8 cellular contexts compared by ENCODE assay signal in the genomic region with DNA sequence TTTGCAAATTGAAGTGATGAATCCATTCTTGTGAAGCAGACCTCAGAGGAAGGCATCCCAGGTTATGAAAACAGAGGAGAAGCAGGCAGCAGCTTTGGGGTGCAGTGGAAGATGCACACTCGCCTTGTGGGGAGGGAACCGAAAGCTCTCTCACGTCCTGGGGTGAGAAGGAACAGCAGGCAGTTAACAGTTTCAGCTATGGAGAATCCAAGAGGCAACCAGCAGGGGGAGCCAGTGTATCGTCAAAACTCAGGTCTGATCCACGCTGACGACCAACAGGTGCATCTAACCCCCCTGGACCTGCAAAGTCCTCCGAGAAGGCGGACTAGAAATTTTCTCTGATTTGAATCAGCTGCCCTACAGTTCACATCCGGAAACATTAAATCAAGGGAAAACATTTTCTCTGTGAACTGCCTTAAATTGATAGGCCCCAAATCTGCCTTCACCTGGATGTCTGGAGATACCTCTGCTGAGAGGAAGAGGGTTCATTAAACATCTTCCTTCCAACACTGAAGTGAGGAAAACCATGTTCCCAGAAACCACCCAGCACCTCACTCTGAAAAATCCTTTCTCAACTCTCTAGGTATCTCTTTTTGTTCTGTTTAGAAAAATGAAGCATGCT.
DNase-seq lines count a peak whose midpoint lies in the region; ATAC-seq, FAIRE-seq and TF ChIP-seq lines count a peak whose summit lies in the region.

No MANE protein-coding gene starts in this region.

- H3K9ac ChIP-seq in HepG2 (ENCODE audit: insufficient read depth, low read depth, low read length), result no peak overlapping the region

- intact Hi-C loops in HepG2 (cut with micrococcal nuclease; ENCODE audit: unreplicated experiment), result loop anchor here (1.0 kb wide), 1 partner anchor 50 kb away; no protein-coding TSS in a partner anchor

- no peak overlapping the region for H3K4me2 ChIP-seq in HepG2 (ENCODE audit: low read depth, low read length)

- no peaks in the 10 kb centered on the region for H3K79me2 ChIP-seq in HepG2 (ENCODE audit: insufficient read depth, low read length)

- H3K4me3 ChIP-seq in choroid plexus epithelial cell (ENCODE audit: low read depth, low read length) (no peak overlapping the region), HepG2 (replicated peaks in 1 of 3; ENCODE audit: insufficient read depth in 1 of 3, low read depth in 2 of 3, low read length in 3 of 3) (no peak overlapping the region)

- in situ Hi-C loops in HepG2 (cut with HindIII; ENCODE audit: extremely low pct_ligation_motif_present, low pct_unique_long_range_greater_than_20kb), result loop anchor here (5.0 kb wide), 2 partner anchors 49 to 119 kb away; no protein-coding TSS in a partner anchor

- no peak overlapping the region for H2AFZ ChIP-seq in HepG2 (ENCODE audit: low read length)

- POLR2A ChIA-PET in HepG2 (lab: Yijun Ruan, JAX), result no interaction called here

- TF ChIP-seq POLR2A in HepG2 (IDR thresholded peaks at IDR 0.05; ENCODE audit: insufficient read depth in 1 of 2, low read depth in 2 of 2, low read length in 2 of 2), result no peak

- peak; percentile 87 for FAIRE-seq in HepG2 (lab: Jason Lieb, UNC)

- WGBS in HepG2 (ENCODE audit: low lambda C conversion rate), result 3% methylated on average over 4 of the region's 9 CpGs

- H4K20me1 ChIP-seq in HepG2 (ENCODE audit: insufficient read depth, low read length), result no peaks in the 10 kb centered on the region

- H3K36me3 ChIP-seq in HepG2 (replicated peaks in 1 of 2; ENCODE audit: control insufficient read depth in 1 of 2, insufficient read depth in 2 of 2, low read length in 2 of 2), result no peaks in the 10 kb centered on the region

- peaks cover 0 to 39% of the 10 kb centered on the region in 2 experiments for H3K27me3 ChIP-seq in HepG2 (ENCODE audit: control insufficient read depth in 1 of 2, insufficient read depth in 2 of 2, low read length in 2 of 2)

- peak; percentile 93 for ATAC-seq in GM18867 (IDR thresholded peaks at IDR 0.05; ENCODE audit: unreplicated experiment)
- ATAC-seq in HG03039 (IDR thresholded peaks at IDR 0.05; ENCODE audit: unreplicated experiment), result peak; percentile 70
- peak; percentile 71 to 78 for ATAC-seq in activated CD4-positive, CD25-positive, alpha-beta regulatory T cell treated with anti-CD3 and anti-CD28 coated beads, Interleukin-2, amount 50 U/mL, for 24 hours
- ATAC-seq in HepG2, result peak; percentile 93

- DNase-seq in AG20443 (ENCODE audit: low spot score) (peak; percentile 88), NCI-H2107 treated with DMSO at 0.1 percent for 48 hours (lab: John Stamatoyannopoulos, UW; ENCODE audit: unreplicated experiment) (peak; percentile 67), choroid plexus epithelial cell (ENCODE audit: low read depth) (peak; percentile 74), HepG2 (ENCODE audit: low spot score) (peak; percentile 34)
- DNase-seq in stimulated activated CD8-positive, alpha-beta memory T cell treated with anti-CD3 and anti-CD28 coated beads, Interleukin-12 subunit alpha, Interleukin-12 subunit beta, amount 100 ng/mL, for 24 hours (ENCODE audit: extremely low read depth), result peak; percentile 10

- no peak for TF ChIP-seq EP300 in HepG2 (IDR thresholded peaks at IDR 0.05; ENCODE audit: low read depth in 2 of 2, low read length in 2 of 2)
- no peak for TF ChIP-seq EP300 in HepG2 (CRISPR knock-in tag; IDR thresholded peaks at IDR 0.05; ENCODE audit: borderline replicate concordance)

- peaks cover 12% of the 10 kb centered on the region for H3K9me3 ChIP-seq in HepG2 (ENCODE audit: low read length)

- no peaks in the 10 kb centered on the region for H3K4me1 ChIP-seq in HepG2 (ENCODE audit: insufficient read depth, low read length)

- no peak overlapping the region for H3K27ac ChIP-seq in HepG2 (ENCODE audit: extremely low read length, insufficient read depth, low read length)

- TF ChIP-seq RAD21 in HepG2 (CRISPR knock-in tag; IDR thresholded peaks at IDR 0.05), result peak; percentile 70

- TF ChIP-seq CTCF in choroid plexus epithelial cell (conservative IDR thresholded peaks at IDR 0.05; ENCODE audit: low read depth, low read length) (peak; percentile 88), HepG2 (CRISPR knock-in tag; IDR thresholded peaks at IDR 0.05) (peak; percentile 86)

- BruUV-seq in HepG2 (replicated peaks; lab: Mats Ljungman, UMichigan), result no TSS peak

- CTCF ChIA-PET in HepG2 (lab: Yijun Ruan, JAX; ENCODE audit: low intra/inter-chr PET ratio, low total read pairs), result interaction anchor here (2.7 kb wide), 2 partner anchors 50 to 115 kb away, joined by 15 read pairs; no protein-coding TSS in a partner anchor

TF ChIP-seq in HepG2, 621 proteins besides CTCF, POLR2A, EP300 and RAD21 (continues in another document):
- no peak for TF ChIP-seq FOSL1 (CRISPR knock-in tag; IDR thresholded peaks at IDR 0.05; ENCODE audit: borderline replicate concordance)
- TF ChIP-seq ZNF331 (CRISPR knock-in tag; IDR thresholded peaks at IDR 0.05), result 0 out of 2 replicates have a peak, but pooled peaks have one; percentile 24
- no peak for TF ChIP-seq ZNF260 (CRISPR knock-in tag; IDR thresholded peaks at IDR 0.05; ENCODE audit: borderline replicate concordance, low read depth)
- no peak for TF ChIP-seq ZNF274 (CRISPR knock-in tag; IDR thresholded peaks at IDR 0.05)
- TF ChIP-seq NFIC (IDR thresholded peaks at IDR 0.05; ENCODE audit: low read length), result no peak
- no peak for TF ChIP-seq TFDP1 (CRISPR knock-in tag; IDR thresholded peaks at IDR 0.05; ENCODE audit: borderline replicate concordance)
- peak; percentile 89 for TF ChIP-seq SMC3 (IDR thresholded peaks at IDR 0.05; ENCODE audit: low read length)
- TF ChIP-seq, protein P1, sequence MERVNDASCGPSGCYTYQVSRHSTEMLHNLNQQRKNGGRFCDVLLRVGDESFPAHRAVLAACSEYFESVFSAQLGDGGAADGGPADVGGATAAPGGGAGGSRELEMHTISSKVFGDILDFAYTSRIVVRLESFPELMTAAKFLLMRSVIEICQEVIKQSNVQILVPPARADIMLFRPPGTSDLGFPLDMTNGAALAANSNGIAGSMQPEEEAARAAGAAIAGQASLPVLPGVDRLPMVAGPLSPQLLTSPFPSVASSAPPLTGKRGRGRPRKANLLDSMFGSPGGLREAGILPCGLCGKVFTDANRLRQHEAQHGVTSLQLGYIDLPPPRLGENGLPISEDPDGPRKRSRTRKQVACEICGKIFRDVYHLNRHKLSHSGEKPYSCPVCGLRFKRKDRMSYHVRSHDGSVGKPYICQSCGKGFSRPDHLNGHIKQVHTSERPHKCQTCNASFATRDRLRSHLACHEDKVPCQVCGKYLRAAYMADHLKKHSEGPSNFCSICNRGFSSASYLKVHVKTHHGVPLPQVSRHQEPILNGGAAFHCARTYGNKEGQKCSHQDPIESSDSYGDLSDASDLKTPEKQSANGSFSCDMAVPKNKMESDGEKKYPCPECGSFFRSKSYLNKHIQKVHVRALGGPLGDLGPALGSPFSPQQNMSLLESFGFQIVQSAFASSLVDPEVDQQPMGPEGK (CRISPR knock-in tag; IDR thresholded peaks at IDR 0.05), result no peak
- TF ChIP-seq IKZF5 (CRISPR knock-in tag; IDR thresholded peaks at IDR 0.05), result no peak
- TF ChIP-seq SP1 (IDR thresholded peaks at IDR 0.05), result no peak
- no peak for TF ChIP-seq SP1 (CRISPR knock-in tag; IDR thresholded peaks at IDR 0.05)
- TF ChIP-seq KDM2A (CRISPR knock-in tag; IDR thresholded peaks at IDR 0.05; ENCODE audit: borderline replicate concordance, low read depth), result 0 out of 2 replicates have a peak, but pooled peaks have one; percentile 17
- TF ChIP-seq SALL1 (CRISPR knock-in tag; IDR thresholded peaks at IDR 0.05), result 0 out of 2 replicates have a peak, but pooled peaks have one; percentile 13

Comparison
In these comparisons a context has a peak if more than half of its experiments do, and no peak if none do; other contexts are left out.
1. DNase-seq: peak in every context shown above with its lines; median percentile 88 in AG20443; 74 in choroid plexus epithelial cell; 67 in NCI-H2107 treated with DMSO at 0.1 percent for 48 hours; 34 in HepG2; 10 in stimulated activated CD8-positive, alpha-beta memory T cell treated with anti-CD3 and anti-CD28 coated beads, Interleukin-12 subunit alpha, Interleukin-12 subunit beta, amount 100 ng/mL, for 24 hours.